In genomic region chr20:53899351-53900167, GRCh38 we compare ENCODE assay signal across 1 cellular context.
TF ChIP-seq lines count a peak whose summit lies in the region.

No MANE protein-coding gene starts in this region.

TF ChIP-seq in GM23338, 12 proteins besides CTCF, POLR2A, EP300 and RAD21 (continued from another document):
- no peak for TF ChIP-seq REST (IDR thresholded peaks at IDR 0.05; ENCODE audit: unreplicated experiment)
- no peak for TF ChIP-seq NANOG (IDR thresholded peaks at IDR 0.05; ENCODE audit: borderline replicate concordance)
- TF ChIP-seq EZH2phosphoT487 (IDR thresholded peaks at IDR 0.05; ENCODE audit: unreplicated experiment): no peak
- no peak for TF ChIP-seq ZNF114 (CRISPR knock-in tag; IDR thresholded peaks at IDR 0.05)
